ENCODE assay signal across 19 cellular contexts in genomic region chr13:39132286-39132685, GRCh38.
DNase-seq lines count a peak whose midpoint lies in the region; ATAC-seq and TF ChIP-seq lines count a peak whose summit lies in the region.
"Had no signal": no experiment of that assay in that cellular context is flagged by ENCODE, and none has a peak within 500 bp of the region (broad histone marks: within the 10 kb centered on the region; RNA-seq: fewer than 3 reads in every experiment).

No MANE protein-coding gene starts in this region.

- H3K4me1 Mint-ChIP-seq in GM23338: peaks cover 4% of the 10 kb centered on the region
- no peaks in the 10 kb centered on the region for H3K4me1 Mint-ChIP-seq in activated T-helper 17 cell treated with anti-CD3 and anti-CD28 coated beads, Interleukin-2, amount 50 U/mL, for 72 hours
- no peaks in the 10 kb centered on the region for H3K4me1 Mint-ChIP-seq in effector memory CD8-positive, alpha-beta T cell (ENCODE audit: low read depth in 2 of 2)

- intact Hi-C loops in left colon (cut with DNase I, micrococcal nuclease): no loop called here

- H3K9me2 ChIP-seq in GM23338 (ENCODE audit: insufficient read depth): 0 out of 2 replicates have a peak, but pooled peaks cover 4% of the 10 kb centered on the region

- H3K27me3 ChIP-seq in GM23338 (ENCODE audit: insufficient read depth): no peaks in the 10 kb centered on the region
- H3K27me3 ChIP-seq: body of pancreas, ovary, vagina had no signal

- H3K27me3 Mint-ChIP-seq in GM23338 (ENCODE audit: insufficient read depth, low read depth, poor library complexity): no peaks in the 10 kb centered on the region
- H3K27me3 Mint-ChIP-seq in activated T-helper 17 cell treated with anti-CD3 and anti-CD28 coated beads, Interleukin-2, amount 50 U/mL, for 72 hours: peaks cover 11% of the 10 kb centered on the region
- H3K27me3 Mint-ChIP-seq in effector memory CD8-positive, alpha-beta T cell: peaks cover 0 to 20% of the 10 kb centered on the region in 2 donors

- 0 out of 2 replicates have a peak, but pooled peaks cover 4% of the 10 kb centered on the region for H3K4me1 ChIP-seq in GM23338 (ENCODE audit: insufficient read depth)
- H3K4me1 ChIP-seq: body of pancreas, vagina had no signal

- H3K4me3 ChIP-seq in GM23338: no peak overlapping the region
- H3K4me3 ChIP-seq: body of pancreas, ovary, vagina had no signal

- no peak overlapping the region for H3K4me2 ChIP-seq in GM23338

- no peaks in the 10 kb centered on the region; the same call in 2 of the 3 replicates for H3K36me3 Mint-ChIP-seq in GM23338 (ENCODE audit: low read depth)
- H3K36me3 Mint-ChIP-seq in activated T-helper 17 cell treated with anti-CD3 and anti-CD28 coated beads, Interleukin-2, amount 50 U/mL, for 72 hours (ENCODE audit: low read depth): no peaks in the 10 kb centered on the region
- no peaks in the 10 kb centered on the region for H3K36me3 Mint-ChIP-seq in effector memory CD8-positive, alpha-beta T cell (ENCODE audit: insufficient read depth)
- H3K36me3 Mint-ChIP-seq: activated naive CD4-positive, alpha-beta T cell treated with anti-CD3 and anti-CD28 coated beads, Interleukin-2, amount 50 U/mL, for 72 hours had no signal

- TF ChIP-seq CTCF in GM23338 (conservative IDR thresholded peaks at IDR 0.05; ENCODE audit: low read depth in 2 of 2) (no peak), GM10266 (IDR thresholded peaks at IDR 0.05; ENCODE audit: control insufficient read depth, insufficient read depth, low read depth, missing control alignments) (no peak)

- H3K27ac ChIP-seq in GM23338 (ENCODE audit: low read depth): no peak overlapping the region
- H3K27ac ChIP-seq: body of pancreas, ovary, vagina had no signal

- no peaks in the 10 kb centered on the region for H3K79me2 ChIP-seq in GM23338 (replicated peaks; ENCODE audit: insufficient read depth)

- no peak overlapping the region for H3K27ac Mint-ChIP-seq in GM23338
- H3K27ac Mint-ChIP-seq in activated T-helper 17 cell treated with anti-CD3 and anti-CD28 coated beads, Interleukin-2, amount 50 U/mL, for 72 hours: no peak overlapping the region
- no peak overlapping the region for H3K27ac Mint-ChIP-seq in effector memory CD8-positive, alpha-beta T cell
- H3K27ac Mint-ChIP-seq: activated naive CD4-positive, alpha-beta T cell treated with anti-CD3 and anti-CD28 coated beads, Interleukin-2, amount 50 U/mL, for 72 hours; HFFc6 had no signal

- H3K4me3 Mint-ChIP-seq in GM23338: no peak overlapping the region
- H3K4me3 Mint-ChIP-seq in activated T-helper 17 cell treated with anti-CD3 and anti-CD28 coated beads, Interleukin-2, amount 50 U/mL, for 72 hours: no peak overlapping the region
- no peak overlapping the region for H3K4me3 Mint-ChIP-seq in effector memory CD8-positive, alpha-beta T cell
- H3K4me3 Mint-ChIP-seq: HFFc6 had no signal

- peak overlapping the region; percentile 36; the same call in 1 of the 2 replicates for H2AFZ ChIP-seq in GM23338

- no peaks in the 10 kb centered on the region for H3K9me3 Mint-ChIP-seq in GM23338
- no peaks in the 10 kb centered on the region for H3K9me3 Mint-ChIP-seq in activated T-helper 17 cell treated with anti-CD3 and anti-CD28 coated beads, Interleukin-2, amount 50 U/mL, for 72 hours
- H3K9me3 Mint-ChIP-seq in effector memory CD8-positive, alpha-beta T cell: no peaks in the 10 kb centered on the region
- H3K9me3 Mint-ChIP-seq: activated naive CD4-positive, alpha-beta T cell treated with anti-CD3 and anti-CD28 coated beads, Interleukin-2, amount 50 U/mL, for 72 hours; HFFc6 had no signal

- no peak for ATAC-seq in GM23338
- peak; percentile 34 for ATAC-seq in activated T-helper 17 cell treated with anti-CD3 and anti-CD28 coated beads, Interleukin-2, amount 50 U/mL, for 72 hours (replicated peaks)
- peak; percentile 86 for ATAC-seq in left colon
- ATAC-seq in effector memory CD8-positive, alpha-beta T cell (replicated peaks): no peak
- ATAC-seq: body of pancreas had no signal

- peak; percentile 49 for DNase-seq in DMS53 (lab: John Stamatoyannopoulos, UW)
- no peak for DNase-seq in GM23338 (ENCODE audit: low spot score)
- no peak for DNase-seq in left colon
- no peak for DNase-seq in effector memory CD8-positive, alpha-beta T cell
- no peak for DNase-seq in pons (ENCODE audit: low spot score)
- DNase-seq in GM10266 (ENCODE audit: extremely low spot score): no peak
- DNase-seq: activated CD4-positive, alpha-beta T cell treated with anti-CD3 and anti-CD28 coated beads, Interleukin-2, amount 50 U/mL, for 1 hour; AML-193; body of pancreas; erythroblast; HFFc6; Karpas-422; NCI-H1417 treated with DMSO at 0.1 percent for 48 hours; NK-92 treated with Interleukin-12 subunit alpha and Interleukin-12 subunit beta, amount 100 ng/mL, for 24 hours; ovary; SW 1271 had no signal

- no peaks in the 10 kb centered on the region for H3K36me3 ChIP-seq in GM23338 (ENCODE audit: insufficient read depth)
- H3K36me3 ChIP-seq: ovary, vagina had no signal

- H4K20me1 ChIP-seq in GM23338 (replicated peaks; ENCODE audit: insufficient read depth): no peaks in the 10 kb centered on the region

- no peaks in the 10 kb centered on the region for H3F3A ChIP-seq in GM23338 (replicated peaks; ENCODE audit: low read depth)

TF ChIP-seq in GM23338, 12 proteins besides CTCF, POLR2A, EP300 and RAD21 (continues in another document):
- TF ChIP-seq CREB1 (CRISPR knock-in tag; IDR thresholded peaks at IDR 0.05; ENCODE audit: low read depth): no peak
- no peak for TF ChIP-seq NANOG (IDR thresholded peaks at IDR 0.05; ENCODE audit: borderline replicate concordance)
- no peak for TF ChIP-seq STAT1 (IDR thresholded peaks at IDR 0.05; ENCODE audit: unreplicated experiment)
- TF ChIP-seq JUNB (IDR thresholded peaks at IDR 0.05; ENCODE audit: unreplicated experiment): no peak
- TF ChIP-seq ETS1 (IDR thresholded peaks at IDR 0.05): no peak
- no peak for TF ChIP-seq ZNF331 (CRISPR knock-in tag; IDR thresholded peaks at IDR 0.05; ENCODE audit: low read depth)
- TF ChIP-seq EZH2phosphoT487 (IDR thresholded peaks at IDR 0.05; ENCODE audit: unreplicated experiment): no peak
- no peak for TF ChIP-seq POLR2AphosphoS5 (IDR thresholded peaks at IDR 0.05; ENCODE audit: low read depth)
- TF ChIP-seq ZNF114 (CRISPR knock-in tag; IDR thresholded peaks at IDR 0.05): no peak
- no peak for TF ChIP-seq REST (IDR thresholded peaks at IDR 0.05; ENCODE audit: unreplicated experiment)
- no peak for TF ChIP-seq EZH2 (IDR thresholded peaks at IDR 0.05; ENCODE audit: low read depth, unreplicated experiment)

Comparison
In these comparisons a context has a peak if more than half of its experiments do, and no peak if none do; other contexts are left out.
1. ATAC-seq: peak in activated T-helper 17 cell treated with anti-CD3 and anti-CD28 coated beads, Interleukin-2, amount 50 U/mL, for 72 hours (single experiment) and left colon (single experiment); none in GM23338 (single experiment) and effector memory CD8-positive, alpha-beta T cell (single experiment).